ENCODE assay signal across 8 cellular contexts in genomic region chr9:33623658-33624586, GRCh38.
DNase-seq lines count a peak whose midpoint lies in the region; ATAC-seq and TF ChIP-seq lines count a peak whose summit lies in the region.

No MANE protein-coding gene starts in this region.

- no peak overlapping the region for H3K4me3 Mint-ChIP-seq in activated naive CD4-positive, alpha-beta T cell treated with anti-CD3 and anti-CD28 coated beads, Interleukin-2, amount 10 ng/mL, durations not matched to agents 7 days and 5 days
- H3K4me3 Mint-ChIP-seq in progenitor cell of endocrine pancreas (ENCODE audit: low read depth): no peak overlapping the region

- H3K4me1 ChIP-seq in MM.1S (ENCODE audit: low read length) (peaks cover 3% of the 10 kb centered on the region; the same call in 1 of the 2 replicates), vagina (no peaks in the 10 kb centered on the region)

- H3K27ac Mint-ChIP-seq in activated naive CD4-positive, alpha-beta T cell treated with anti-CD3 and anti-CD28 coated beads, Interleukin-2, amount 10 ng/mL, durations not matched to agents 7 days and 5 days: no peak overlapping the region
- no peak overlapping the region for H3K27ac Mint-ChIP-seq in progenitor cell of endocrine pancreas

- H3K27ac ChIP-seq in MM.1S (ENCODE audit: low read length) (no peak overlapping the region), vagina (no peak overlapping the region)

- no peaks in the 10 kb centered on the region for H3K79me2 ChIP-seq in MM.1S (ENCODE audit: low read length)

- CTCF ChIA-PET in activated naive CD4-positive, alpha-beta T cell treated with anti-CD3 and anti-CD28 coated beads, Interleukin-2, amount 10 ng/mL, durations not matched to agents 7 days and 5 days (lab: Charles Lee): interaction anchor here (0.6 to 13.3 kb wide), 24 partner anchors 10 to 1192 kb away, joined by 3 to 280 read pairs (median 4); no protein-coding TSS in a partner anchor

- intact Hi-C loops in head of caudate nucleus (cut with DNase I) (loop anchor here (1.0 kb wide), 1 partner anchor 98 kb away; no protein-coding TSS in a partner anchor), vagina (cut with DNase I) (loop anchor here (5.0 kb wide), 1 partner anchor 98 kb away; no protein-coding TSS in a partner anchor)

- peaks cover 4% of the 10 kb centered on the region for H3K4me1 Mint-ChIP-seq in activated naive CD4-positive, alpha-beta T cell treated with anti-CD3 and anti-CD28 coated beads, Interleukin-2, amount 10 ng/mL, durations not matched to agents 7 days and 5 days
- peaks cover 1% of the 10 kb centered on the region for H3K4me1 Mint-ChIP-seq in progenitor cell of endocrine pancreas (ENCODE audit: low read depth)

- H3K9me3 ChIP-seq in MM.1S (replicated peaks; ENCODE audit: insufficient read depth, low read length): no peaks in the 10 kb centered on the region
- no peaks in the 10 kb centered on the region for H3K9me3 ChIP-seq in vagina

- no peaks in the 10 kb centered on the region for H3K36me3 Mint-ChIP-seq in activated naive CD4-positive, alpha-beta T cell treated with anti-CD3 and anti-CD28 coated beads, Interleukin-2, amount 10 ng/mL, durations not matched to agents 7 days and 5 days
- H3K36me3 Mint-ChIP-seq in progenitor cell of endocrine pancreas (ENCODE audit: insufficient read depth): no peaks in the 10 kb centered on the region

- H3K4me3 ChIP-seq in MM.1S (ENCODE audit: low read length) (no peak overlapping the region), vagina (no peak overlapping the region)

- H3K9ac ChIP-seq in MM.1S (ENCODE audit: low read length): no peak overlapping the region

- no peaks in the 10 kb centered on the region for H4K20me1 ChIP-seq in MM.1S (ENCODE audit: insufficient read depth, low read length)

- H3K9me3 Mint-ChIP-seq in activated naive CD4-positive, alpha-beta T cell treated with anti-CD3 and anti-CD28 coated beads, Interleukin-2, amount 10 ng/mL, durations not matched to agents 7 days and 5 days: no peaks in the 10 kb centered on the region
- H3K9me3 Mint-ChIP-seq in progenitor cell of endocrine pancreas (ENCODE audit: low read depth): no peaks in the 10 kb centered on the region

- ATAC-seq in GM21528 (IDR thresholded peaks at IDR 0.05; ENCODE audit: low FRiP score, unreplicated experiment) (peak; percentile 80), SK-N-SH treated with all-trans-retinoic acid at 6 μM for 48 hours (peak; percentile 85)

- TF ChIP-seq POLR2A in vagina (IDR thresholded peaks at IDR 0.05): no peak

- H3F3A ChIP-seq in MM.1S (ENCODE audit: insufficient read depth, low read length): no peaks in the 10 kb centered on the region

- peaks cover 13% of the 10 kb centered on the region; the same call in 1 of the 2 replicates for H3K27me3 ChIP-seq in MM.1S (replicated peaks; ENCODE audit: insufficient read depth, low read length)
- H3K27me3 ChIP-seq in vagina: no peaks in the 10 kb centered on the region

- H3K9me2 ChIP-seq in MM.1S (replicated peaks; ENCODE audit: insufficient read depth, low read length): no peaks in the 10 kb centered on the region

- DNase-seq in COLO829 (ENCODE audit: low spot score): peak; percentile 80
- DNase-seq in MM.1S: peak; percentile 82
- DNase-seq in activated naive CD4-positive, alpha-beta T cell treated with anti-CD3 and anti-CD28 coated beads, Interleukin-2, amount 10 ng/mL, durations not matched to agents 7 days and 5 days: peak; percentile 79
- peak; percentile 45 to 89 (median 76) for DNase-seq in head of caudate nucleus
- DNase-seq in progenitor cell of endocrine pancreas (ENCODE audit: low spot score, unreplicated experiment): peak; percentile 56
- DNase-seq in vagina (ENCODE audit: extremely low spot score in 2 of 2): no peak

- H3K36me3 ChIP-seq in MM.1S (replicated peaks; ENCODE audit: insufficient read depth, low read length) (no peaks in the 10 kb centered on the region), vagina (no peaks in the 10 kb centered on the region)

- TF ChIP-seq CTCF in MM.1S (IDR thresholded peaks at IDR 0.05; ENCODE audit: low read length): peak; percentile 78
- TF ChIP-seq CTCF in progenitor cell of endocrine pancreas (IDR thresholded peaks at IDR 0.05; ENCODE audit: unreplicated experiment): peak; percentile 86
- TF ChIP-seq CTCF in vagina (IDR thresholded peaks at IDR 0.05): peak; percentile 78 to 84 (median 78)

- peak overlapping the region; percentile 57; the same call in 1 of the 2 replicates for H3K4me2 ChIP-seq in MM.1S (ENCODE audit: low read depth, low read length)

- peaks cover 38% of the 10 kb centered on the region for H3K27me3 Mint-ChIP-seq in activated naive CD4-positive, alpha-beta T cell treated with anti-CD3 and anti-CD28 coated beads, Interleukin-2, amount 10 ng/mL, durations not matched to agents 7 days and 5 days
- peaks cover 35% of the 10 kb centered on the region for H3K27me3 Mint-ChIP-seq in progenitor cell of endocrine pancreas

- peak overlapping the region; percentile 84 for H2AFZ ChIP-seq in MM.1S (ENCODE audit: low read length)

TF ChIP-seq in SK-N-SH treated with all-trans-retinoic acid at 6 μM for 48 hours, 23 proteins besides CTCF, POLR2A, EP300 and RAD21:
- TF ChIP-seq TOX (CRISPR knock-in tag; IDR thresholded peaks at IDR 0.05; ENCODE audit: borderline replicate concordance) (no peak), PATZ1 (CRISPR knock-in tag; IDR thresholded peaks at IDR 0.05; ENCODE audit: borderline replicate concordance) (peak; percentile 69; the same call in 1 of the 2 replicates), ESRRG (CRISPR knock-in tag; IDR thresholded peaks at IDR 0.05) (no peak), ZNF70 (CRISPR knock-in tag; IDR thresholded peaks at IDR 0.05) (no peak)

Comparison
In these comparisons a context has a peak if more than half of its experiments do, and no peak if none do; other contexts are left out.
1. DNase-seq: peak in COLO829 (single experiment), MM.1S (single experiment), activated naive CD4-positive, alpha-beta T cell treated with anti-CD3 and anti-CD28 coated beads, Interleukin-2, amount 10 ng/mL, durations not matched to agents 7 days and 5 days (single experiment), head of caudate nucleus (42 of 42) and progenitor cell of endocrine pancreas (single experiment); none in vagina (0 of 2).
2. Peak in every context shown above with its lines, with median percentiles within 50 percentile points of each other: CTCF ChIP-seq.